In the genomic region with DNA sequence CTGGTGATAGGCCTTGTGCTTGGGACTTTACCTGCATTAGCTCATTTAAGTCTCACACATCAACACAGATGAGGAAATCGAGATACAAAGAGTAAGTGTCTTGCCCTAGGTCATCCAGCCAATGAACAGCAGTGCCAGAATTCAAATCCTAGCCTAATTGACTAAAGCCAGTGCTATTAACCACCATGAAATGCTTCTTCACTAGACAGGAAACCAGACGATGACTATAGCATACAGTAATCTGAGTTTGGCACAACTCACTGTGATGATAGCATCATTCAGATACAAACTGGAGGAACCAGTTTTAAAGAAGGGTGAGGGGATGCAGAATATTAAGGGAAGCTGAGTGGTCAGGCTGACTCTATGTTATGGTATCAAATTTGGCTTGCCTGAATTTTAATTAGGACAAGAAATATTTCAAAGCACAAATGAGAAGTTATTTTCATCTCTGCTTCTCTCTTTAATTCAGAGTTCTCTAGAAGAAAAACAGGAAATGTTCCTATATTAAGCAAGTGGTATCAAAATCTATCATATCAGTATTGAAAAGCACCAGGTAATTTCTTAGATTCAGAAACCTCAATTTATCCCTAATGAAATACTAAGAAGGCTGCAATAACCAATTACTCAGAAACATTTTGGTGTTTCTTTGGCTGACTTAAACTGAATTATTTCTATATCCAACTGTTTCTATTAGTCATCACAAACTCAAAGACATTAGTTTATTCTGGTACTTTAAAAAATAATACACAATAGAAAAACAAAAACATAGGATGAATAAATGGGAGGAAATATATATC, we compare ENCODE assay signal across 8 cellular contexts.
DNase-seq lines count a peak whose midpoint lies in the region; ATAC-seq and TF ChIP-seq lines count a peak whose summit lies in the region.

No MANE protein-coding gene starts in this region.

- H3K36me3 ChIP-seq in adipocyte (ENCODE audit: control insufficient read depth, insufficient read depth, low read length, severe bottlenecking) (no peaks in the 10 kb centered on the region), mucosa of rectum (ENCODE audit: control insufficient read depth in 2 of 2, insufficient read depth in 2 of 2, low read length in 2 of 2) (no peaks in the 10 kb centered on the region)

- H3K27me3 ChIP-seq in adipocyte (replicated peaks; ENCODE audit: control insufficient read depth, insufficient read depth, low read length): no peaks in the 10 kb centered on the region
- no peaks in the 10 kb centered on the region for H3K27me3 ChIP-seq in mucosa of rectum (ENCODE audit: control insufficient read depth in 2 of 2, insufficient read depth in 2 of 2, low read length in 2 of 2)

- ATAC-seq in GM18520 (IDR thresholded peaks at IDR 0.05; ENCODE audit: unreplicated experiment) (peak; percentile 23), left colon (no peak)

- H3K9ac ChIP-seq in adipocyte (ENCODE audit: low read length) (no peak overlapping the region), mucosa of rectum (ENCODE audit: low read depth in 1 of 2, low read length in 2 of 2) (no peak overlapping the region)

- DNase-seq in ACHN: peak; percentile 92
- DNase-seq in LNCaP clone FGC (ENCODE audit: low read depth): peak; percentile 50
- DNase-seq in adipocyte (ENCODE audit: low read depth): peak; percentile 75
- DNase-seq in left colon: no peak
- DNase-seq in NCI-H526 treated with DMSO at 0.1 percent for 48 hours (lab: John Stamatoyannopoulos, UW): no peak
- no peak for DNase-seq in head of caudate nucleus

- no peak for TF ChIP-seq CTCF in LNCaP clone FGC (IDR thresholded peaks at IDR 0.05; ENCODE audit: control insufficient read depth, extremely low read depth, insufficient read depth)

- intact Hi-C loops in left colon (cut with DNase I, micrococcal nuclease) (no loop called here), head of caudate nucleus (cut with DNase I) (no loop called here)

- in situ Hi-C loops in ACHN (cut with HindIII; ENCODE audit: low pct_ligation_motif_present, low pct_unique_long_range_greater_than_20kb, low sequenced_read_pairs): no loop called here

- H3K4me1 ChIP-seq in adipocyte (ENCODE audit: control insufficient read depth, insufficient read depth, low read length): peaks cover 33% of the 10 kb centered on the region
- H3K4me1 ChIP-seq in mucosa of rectum (ENCODE audit: control insufficient read depth in 2 of 2, insufficient read depth in 2 of 2, low read length in 2 of 2): peaks cover 0 to 4% of the 10 kb centered on the region in 2 donors

- H3K9me3 ChIP-seq in adipocyte (ENCODE audit: control insufficient read depth, low read length): no peaks in the 10 kb centered on the region
- H3K9me3 ChIP-seq in mucosa of rectum (ENCODE audit: control insufficient read depth in 2 of 2, low read length in 2 of 2): no peaks in the 10 kb centered on the region

- H3K27ac ChIP-seq in mucosa of rectum (ENCODE audit: low read depth in 2 of 2, low read length in 2 of 2): peak overlapping the region; percentile 34 to 40

- H3K4me3 ChIP-seq in LNCaP clone FGC (ENCODE audit: low read depth, low read length) (no peak overlapping the region), adipocyte (ENCODE audit: low read length) (no peak overlapping the region), mucosa of rectum (ENCODE audit: low read length in 2 of 2) (no peak overlapping the region)

Comparison
In these comparisons a context has a peak if more than half of its experiments do, and no peak if none do; other contexts are left out.
1. DNase-seq: peak in ACHN (single experiment), LNCaP clone FGC (single experiment) and adipocyte (single experiment); none in left colon (0 of 2), NCI-H526 treated with DMSO at 0.1 percent for 48 hours (single experiment) and head of caudate nucleus (0 of 42).